ENCODE assay signal across 1 cellular context in the genomic region with DNA sequence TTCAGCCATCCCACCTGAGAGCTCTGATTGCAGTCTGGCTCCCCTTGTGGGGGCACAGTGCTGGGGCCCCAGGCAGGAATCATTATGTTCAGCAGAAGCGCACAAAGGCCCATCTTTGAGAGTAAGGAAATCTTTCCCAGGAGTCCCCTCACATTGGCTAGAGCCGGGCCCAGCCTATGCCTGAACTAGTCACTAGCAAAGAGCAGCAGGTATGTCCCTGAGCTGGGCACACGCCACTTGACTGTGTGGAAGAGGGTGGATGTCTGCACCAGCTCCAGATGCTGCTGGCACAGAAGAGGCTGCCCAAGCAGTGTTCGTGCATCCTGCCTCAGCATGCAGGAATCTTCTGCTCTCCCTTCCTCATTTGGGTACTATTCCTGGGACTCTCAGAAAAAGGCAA.
TF ChIP-seq lines count a peak whose summit lies in the region.

No MANE protein-coding gene starts in this region.

TF ChIP-seq in H1, 55 proteins besides CTCF, POLR2A, EP300 and RAD21:
- TF ChIP-seq POLR2AphosphoS5 (IDR thresholded peaks at IDR 0.05; ENCODE audit: low read depth, low read length): no peak
- TF ChIP-seq JUND (IDR thresholded peaks at IDR 0.05; ENCODE audit: low read length): no peak
- TF ChIP-seq SIN3A (conservative IDR thresholded peaks at IDR 0.05 in 1 of 2, IDR thresholded peaks at IDR 0.05 in 1 of 2; ENCODE audit: low read depth in 1 of 2, low read length in 2 of 2): no peak
- no peak for TF ChIP-seq CTBP2 (IDR thresholded peaks at IDR 0.05; ENCODE audit: borderline replicate concordance, insufficient read depth, insufficient read length, low read length)
- no peak for TF ChIP-seq SP1 (IDR thresholded peaks at IDR 0.05; ENCODE audit: low read depth, low read length)
- no peak for TF ChIP-seq SRF (IDR thresholded peaks at IDR 0.05; ENCODE audit: low read depth, low read length)
- TF ChIP-seq MAFK (IDR thresholded peaks at IDR 0.05; ENCODE audit: low read depth, low read length): no peak
- no peak for TF ChIP-seq HDAC6 (IDR thresholded peaks at IDR 0.05; ENCODE audit: low read depth, low read length)
- no peak for TF ChIP-seq SAP30 (IDR thresholded peaks at IDR 0.05; ENCODE audit: insufficient read depth, insufficient replicate concordance, low read length)
- TF ChIP-seq SP2 (IDR thresholded peaks at IDR 0.05; ENCODE audit: low read length): no peak
- TF ChIP-seq, protein P1, sequence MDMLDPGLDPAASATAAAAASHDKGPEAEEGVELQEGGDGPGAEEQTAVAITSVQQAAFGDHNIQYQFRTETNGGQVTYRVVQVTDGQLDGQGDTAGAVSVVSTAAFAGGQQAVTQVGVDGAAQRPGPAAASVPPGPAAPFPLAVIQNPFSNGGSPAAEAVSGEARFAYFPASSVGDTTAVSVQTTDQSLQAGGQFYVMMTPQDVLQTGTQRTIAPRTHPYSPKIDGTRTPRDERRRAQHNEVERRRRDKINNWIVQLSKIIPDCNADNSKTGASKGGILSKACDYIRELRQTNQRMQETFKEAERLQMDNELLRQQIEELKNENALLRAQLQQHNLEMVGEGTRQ (IDR thresholded peaks at IDR 0.05; ENCODE audit: low read length): no peak
- TF ChIP-seq CEBPB (IDR thresholded peaks at IDR 0.05; ENCODE audit: low read depth, low read length): no peak
- TF ChIP-seq BCL11A (IDR thresholded peaks at IDR 0.05; ENCODE audit: low read depth in 2 of 2, low read length in 2 of 2): no peak
- no peak for TF ChIP-seq TEAD4 (IDR thresholded peaks at IDR 0.05; ENCODE audit: low read depth, low read length)
